Comparison of ENCODE assay signal across 15 cellular contexts in genomic region chr12:94309348-94309747, GRCh38.
DNase-seq lines count a peak whose midpoint lies in the region; ATAC-seq, FAIRE-seq and TF ChIP-seq lines count a peak whose summit lies in the region.
"Had no signal": no experiment of that assay in that cellular context is flagged by ENCODE, and none has a peak within 500 bp of the region (broad histone marks: within the 10 kb centered on the region; RNA-seq: fewer than 3 reads in every experiment).

No MANE protein-coding gene starts in this region.

- TF ChIP-seq CTCF in vagina (IDR thresholded peaks at IDR 0.05) (no peak), mesothelial cell of epicardium (IDR thresholded peaks at IDR 0.05; ENCODE audit: unreplicated experiment) (no peak)

- peaks cover 3% of the 10 kb centered on the region for H3K9me3 Mint-ChIP-seq in mesothelial cell of epicardium
- H3K9me3 Mint-ChIP-seq: activated naive CD4-positive, alpha-beta T cell treated with anti-CD3 and anti-CD28 coated beads, Interleukin-2, amount 50 U/mL, for 24 hours had no signal

- no peak for TF ChIP-seq POLR2A in vagina (IDR thresholded peaks at IDR 0.05)

- H3K27ac Mint-ChIP-seq in mesothelial cell of epicardium: no peak overlapping the region
- H3K27ac Mint-ChIP-seq: activated CD4-positive, alpha-beta T cell treated with anti-CD3 and anti-CD28 coated beads, Interleukin-2, amount 10 ng/mL, durations not matched to agents 24 days and 14 days; activated naive CD4-positive, alpha-beta T cell treated with anti-CD3 and anti-CD28 coated beads, Interleukin-2, amount 50 U/mL, for 24 hours; naive thymus-derived CD8-positive, alpha-beta T cell had no signal

- H3K4me1 ChIP-seq in vagina: peaks cover 6% of the 10 kb centered on the region

- no peak overlapping the region for H3K4me3 Mint-ChIP-seq in mesothelial cell of epicardium
- H3K4me3 Mint-ChIP-seq: activated CD4-positive, alpha-beta T cell treated with anti-CD3 and anti-CD28 coated beads, Interleukin-2, amount 10 ng/mL, durations not matched to agents 24 days and 14 days; activated naive CD4-positive, alpha-beta T cell treated with anti-CD3 and anti-CD28 coated beads, Interleukin-2, amount 50 U/mL, for 24 hours; naive thymus-derived CD8-positive, alpha-beta T cell had no signal

- H3K27me3 ChIP-seq in vagina: no peaks in the 10 kb centered on the region
- H3K27me3 ChIP-seq: BLaER1 treated with 17β-estradiol and CSF1 and Interleukin-3, amounts not matched to agents 10 nM and 100 nM had no signal

- no peaks in the 10 kb centered on the region for H3K27me3 Mint-ChIP-seq in mesothelial cell of epicardium (ENCODE audit: low read depth)
- H3K27me3 Mint-ChIP-seq: activated CD4-positive, alpha-beta T cell treated with anti-CD3 and anti-CD28 coated beads, Interleukin-2, amount 10 ng/mL, durations not matched to agents 24 days and 14 days; activated naive CD4-positive, alpha-beta T cell treated with anti-CD3 and anti-CD28 coated beads, Interleukin-2, amount 50 U/mL, for 24 hours; naive thymus-derived CD8-positive, alpha-beta T cell had no signal

- H3K36me3 ChIP-seq in vagina: peaks cover 0 to 5% of the 10 kb centered on the region in 2 donors

- H3K36me3 Mint-ChIP-seq in mesothelial cell of epicardium: peaks cover 16% of the 10 kb centered on the region

- DNase-seq in GM18507 (ENCODE audit: extremely low spot score, insufficient read length, low read depth): peak; percentile 14
- no peak for DNase-seq in vagina (ENCODE audit: extremely low spot score in 2 of 2)
- DNase-seq in SW480 (ENCODE audit: low spot score): no peak
- DNase-seq in mesothelial cell of epicardium (ENCODE audit: low spot score in 2 of 2, unreplicated experiment in 2 of 2): no peak
- no peak for DNase-seq in SHP77 (lab: John Stamatoyannopoulos, UW)
- DNase-seq: activated CD4-positive, alpha-beta T cell treated with anti-CD3 and anti-CD28 coated beads, Interleukin-2, amount 10 ng/mL, durations not matched to agents 24 days and 14 days; naive thymus-derived CD8-positive, alpha-beta T cell; NCI-H1048; NCI-H748 treated with DMSO at 0.1 percent for 48 hours had no signal

- ATAC-seq in GM19463 (IDR thresholded peaks at IDR 0.05; ENCODE audit: unreplicated experiment): peak; percentile 74
- peak; percentile 74 for ATAC-seq in HG02852 (IDR thresholded peaks at IDR 0.05; ENCODE audit: unreplicated experiment)
- ATAC-seq in HG03521 (IDR thresholded peaks at IDR 0.05; ENCODE audit: unreplicated experiment): peak; percentile 49
- ATAC-seq: naive thymus-derived CD8-positive, alpha-beta T cell had no signal

- intact Hi-C loops in vagina (cut with DNase I): no loop called here

- H3K9me3 ChIP-seq in vagina: no peaks in the 10 kb centered on the region
- H3K9me3 ChIP-seq: BLaER1 treated with 17β-estradiol and CSF1 and Interleukin-3, amounts not matched to agents 10 nM and 100 nM had no signal

- H3K4me1 Mint-ChIP-seq in mesothelial cell of epicardium: peaks cover 8% of the 10 kb centered on the region
- H3K4me1 Mint-ChIP-seq: naive thymus-derived CD8-positive, alpha-beta T cell had no signal

- H3K4me3 ChIP-seq in vagina: no peak overlapping the region
- H3K4me3 ChIP-seq: BLaER1 treated with 17β-estradiol and CSF1 and Interleukin-3, amounts not matched to agents 10 nM and 100 nM had no signal

- H3K27ac ChIP-seq in vagina: no peak overlapping the region
- H3K27ac ChIP-seq: BLaER1 treated with 17β-estradiol and CSF1 and Interleukin-3, amounts not matched to agents 10 nM and 100 nM had no signal

- peak; percentile 75 for FAIRE-seq in GM18507 (lab: Jason Lieb, UNC)
- FAIRE-seq: islet of Langerhans had no signal
